ENCODE assay signal across 25 cellular contexts in the genomic region with DNA sequence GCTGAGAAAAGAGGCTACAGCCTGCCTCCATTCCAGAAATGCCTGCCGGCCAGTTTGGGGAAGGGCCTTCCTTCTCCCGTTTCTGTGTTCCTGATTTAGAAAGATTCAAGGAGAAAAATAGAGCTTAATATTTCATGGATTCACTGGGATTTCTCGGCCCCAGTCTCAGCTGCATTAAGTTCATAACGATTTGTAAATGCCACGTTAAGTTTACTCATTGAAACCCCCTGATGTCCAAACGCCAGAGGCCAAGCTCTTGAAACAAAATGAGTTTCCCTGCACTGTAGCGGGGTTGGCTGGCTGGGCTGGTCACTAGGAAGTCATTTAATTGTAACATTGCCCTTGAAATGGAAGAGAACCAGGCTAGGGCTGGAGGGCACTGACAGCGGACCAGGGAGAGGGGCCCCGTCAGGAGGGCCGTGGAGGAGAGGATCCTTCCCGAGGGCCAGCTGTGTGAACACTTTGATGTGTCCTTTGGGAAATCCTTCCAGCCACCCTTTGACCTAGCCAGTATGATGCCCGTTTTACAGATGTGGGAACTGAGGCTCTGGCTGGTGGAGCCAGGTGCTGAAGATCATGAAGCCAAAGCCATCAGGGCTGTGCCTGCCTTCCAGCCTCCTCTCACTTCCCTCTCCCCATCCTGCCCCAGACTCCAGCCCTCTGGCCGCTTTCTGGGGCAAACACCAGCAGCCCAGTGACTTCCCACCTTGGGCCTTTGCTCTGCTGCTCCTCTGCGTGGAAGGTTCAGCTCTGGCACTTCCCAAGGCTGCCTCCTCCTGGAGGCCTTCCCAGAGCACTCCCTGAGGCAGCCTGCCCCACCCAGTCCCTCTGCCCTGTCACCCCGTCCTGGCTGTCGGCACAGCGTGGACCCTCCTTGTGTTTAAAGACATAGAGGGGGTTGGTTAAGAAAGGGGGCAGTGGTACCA.
A peak's percentile ranks its signal among the peaks of the same experiment; 100 is the strongest.
DNase-seq lines count a peak whose midpoint lies in the region; ATAC-seq, FAIRE-seq and TF ChIP-seq lines count a peak whose summit lies in the region.
"Had no signal": no experiment of that assay in that cellular context is flagged by ENCODE, and none has a peak within 500 bp of the region (broad histone marks: within the 10 kb centered on the region; RNA-seq: fewer than 3 reads in every experiment).

No MANE protein-coding gene starts in this region.

- POLR2A ChIA-PET in MCF 10A (lab: Yijun Ruan, JAX) (interaction anchor here (0.5 kb wide), 1 partner anchor 324 kb away, joined by 3 read pairs; no protein-coding TSS in a partner anchor), K562 (lab: Yijun Ruan, JAX) (no interaction called here)

- H3K36me3 Mint-ChIP-seq in MCF 10A (ENCODE audit: insufficient read depth, unreplicated experiment) (peaks cover 24% of the 10 kb centered on the region), mesothelial cell of epicardium (peaks cover 20% of the 10 kb centered on the region)
- H3K36me3 Mint-ChIP-seq: activated CD8-positive, alpha-beta memory T cell treated with anti-CD3 and anti-CD28 coated beads, Interleukin-2, amount 10 ng/mL, durations not matched to agents 7 days and 5 days; activated naive CD8-positive, alpha-beta T cell had no signal

- in situ Hi-C loops in K562 (cut with MboI) = no loop called here

- H3K36me3 ChIP-seq in breast epithelium (no peaks in the 10 kb centered on the region), K562 (ENCODE audit: control insufficient read depth, insufficient read depth, low read length) (no peaks in the 10 kb centered on the region), thyroid gland (peaks cover 0 to 25% of the 10 kb centered on the region in 2 donors), BE2C (no peaks in the 10 kb centered on the region)

- no peak overlapping the region for H3K4me2 ChIP-seq in K562 (ENCODE audit: insufficient read depth, low read length)

- no peak for ATAC-seq in K562
- ATAC-seq: activated CD8-positive, alpha-beta memory T cell treated with anti-CD3 and anti-CD28 coated beads, Interleukin-2, amount 10 ng/mL, durations not matched to agents 7 days and 5 days; activated T-helper 17 cell treated with anti-CD3 and anti-CD28 coated beads, Interleukin-2, amount 50 U/mL, for 72 hours; naive thymus-derived CD4-positive, alpha-beta T cell had no signal

- H3K79me2 ChIP-seq in K562 (ENCODE audit: control insufficient read depth, insufficient read depth, low read length) = no peaks in the 10 kb centered on the region

- no peak overlapping the region for H2AFZ ChIP-seq in K562 (ENCODE audit: low read depth, low read length)

- intact Hi-C loops in breast epithelium (cut with DNase I; ENCODE audit: low total_unique reads) = no loop called here
- intact Hi-C loops in MCF 10A (cut with micrococcal nuclease) = no loop called here
- intact Hi-C loops in K562 (cut with micrococcal nuclease) = no loop called here
- intact Hi-C loops in thyroid gland (cut with DNase I) = no loop called here

- 38% methylated on average over 15 of the region's 17 CpGs for WGBS in K562 (ENCODE audit: insufficient coverage, low coverage, missing lambda C conversion rate)
- WGBS in thyroid gland, 2 donors = 76 to 84% methylated on average over 17 of the region's 17 CpGs

- no peak for TF ChIP-seq EP300 in K562 (IDR thresholded peaks at IDR 0.05; ENCODE audit: low read length)

- H3K4me1 ChIP-seq in breast epithelium (no peaks in the 10 kb centered on the region), K562 (replicated peaks in 1 of 2; ENCODE audit: control insufficient read depth in 2 of 2, insufficient read depth in 2 of 2, low read length in 2 of 2) (peaks cover 0 to 6% of the 10 kb centered on the region in 2 experiments; a peak in 2 of 5 replicates), thyroid gland (peaks cover 0 to 17% of the 10 kb centered on the region in 2 donors), BE2C (no peaks in the 10 kb centered on the region)
- H3K4me1 ChIP-seq: Peyer's patch, suprapubic skin had no signal

- no peak for TF ChIP-seq POLR2A in breast epithelium (IDR thresholded peaks at IDR 0.05)
- no peak for TF ChIP-seq POLR2A in K562 (conservative IDR thresholded peaks at IDR 0.05)
- TF ChIP-seq POLR2A in thyroid gland (IDR thresholded peaks at IDR 0.05) = no peak

- no peak for TF ChIP-seq RAD21 in K562 (CRISPR knock-in tag; conservative IDR thresholded peaks at IDR 0.05 in 1 of 2, IDR thresholded peaks at IDR 0.05 in 1 of 2)

- BruUV-seq in MCF 10A (replicated peaks; lab: Mats Ljungman, UMichigan) = no TSS peak
- no TSS peak for BruUV-seq in K562 (replicated peaks; lab: Mats Ljungman, UMichigan)

- no peaks in the 10 kb centered on the region for H3K27me3 Mint-ChIP-seq in MCF 10A (ENCODE audit: insufficient read depth, unreplicated experiment)
- H3K27me3 Mint-ChIP-seq in mesothelial cell of epicardium (ENCODE audit: low read depth) = no peaks in the 10 kb centered on the region
- H3K27me3 Mint-ChIP-seq: activated CD8-positive, alpha-beta memory T cell treated with anti-CD3 and anti-CD28 coated beads, Interleukin-2, amount 10 ng/mL, durations not matched to agents 7 days and 5 days; activated naive CD8-positive, alpha-beta T cell; activated T-helper 17 cell treated with anti-CD3 and anti-CD28 coated beads, Interleukin-2, amount 50 U/mL, for 72 hours; B cell; naive thymus-derived CD4-positive, alpha-beta T cell had no signal

- H3K9ac ChIP-seq in K562 (ENCODE audit: insufficient read depth in 1 of 2, low read depth in 2 of 2, low read length in 2 of 2) = no peak overlapping the region

- FAIRE-seq in K562 (lab: Jason Lieb, UNC) = no peak
- FAIRE-seq: GM19239 had no signal

- H3K9me3 ChIP-seq in breast epithelium (no peaks in the 10 kb centered on the region), K562 (replicated peaks; ENCODE audit: control insufficient read depth, insufficient read depth, low read depth, low read length) (no peaks in the 10 kb centered on the region; the same call in 1 of the 2 replicates), thyroid gland (no peaks in the 10 kb centered on the region), BE2C (no peaks in the 10 kb centered on the region)
- H3K9me3 ChIP-seq: MG63, Peyer's patch, suprapubic skin had no signal

- peak overlapping the region; percentile 26 to 68 for H3K27ac ChIP-seq in breast epithelium
- H3K27ac ChIP-seq in K562 (ENCODE audit: extremely low read depth, low read depth, low read length) = no peak overlapping the region
- peak overlapping the region; percentile 58 to 64 (median 62) for H3K27ac ChIP-seq in thyroid gland
- H3K27ac ChIP-seq: HL-60, Peyer's patch, suprapubic skin had no signal

- H3K9me1 ChIP-seq in K562 (ENCODE audit: control insufficient read depth, insufficient read depth, low read length) = no peaks in the 10 kb centered on the region

- DNase-seq in breast epithelium (ENCODE audit: low spot score in 2 of 2) = no peak
- no peak for DNase-seq in MCF 10A (ENCODE audit: unreplicated experiment)
- no peak for DNase-seq in K562 (ENCODE audit: extremely low read depth in 1 of 4, low spot score in 3 of 4)
- no peak for DNase-seq in mesothelial cell of epicardium (ENCODE audit: low spot score in 2 of 2, unreplicated experiment in 2 of 2)
- no peak for DNase-seq in thyroid gland
- no peak for DNase-seq in NCI-H2171 treated with DMSO at 0.1 percent for 48 hours (lab: John Stamatoyannopoulos, UW)
- DNase-seq in BE2C = no peak
- DNase-seq in NCI-H524 (lab: John Stamatoyannopoulos, UW) = no peak
- DNase-seq: activated CD4-positive, alpha-beta T cell treated with anti-CD3 and anti-CD28 coated beads for 48 hours; activated CD8-positive, alpha-beta memory T cell treated with anti-CD3 and anti-CD28 coated beads, Interleukin-2, amount 10 ng/mL, durations not matched to agents 7 days and 5 days; COR-L47; DND-41; effector memory CD4-positive, alpha-beta T cell; naive thymus-derived CD4-positive, alpha-beta T cell; NCI-H1417 treated with DMSO at 0.1 percent for 48 hours; NCI-H510A treated with DMSO at 0.1 percent for 48 hours had no signal

- H3K4me1 Mint-ChIP-seq in MCF 10A (ENCODE audit: insufficient read depth, unreplicated experiment) (no peaks in the 10 kb centered on the region), mesothelial cell of epicardium (peaks cover 10% of the 10 kb centered on the region)
- H3K4me1 Mint-ChIP-seq: activated CD8-positive, alpha-beta memory T cell treated with anti-CD3 and anti-CD28 coated beads, Interleukin-2, amount 10 ng/mL, durations not matched to agents 7 days and 5 days; activated T-helper 17 cell treated with anti-CD3 and anti-CD28 coated beads, Interleukin-2, amount 50 U/mL, for 72 hours; B cell; naive thymus-derived CD4-positive, alpha-beta T cell had no signal

- TF ChIP-seq CTCF in breast epithelium (IDR thresholded peaks at IDR 0.05) = no peak
- no peak for TF ChIP-seq CTCF in MCF 10A (IDR thresholded peaks at IDR 0.05; ENCODE audit: unreplicated experiment)
- no peak for TF ChIP-seq CTCF in K562 (IDR thresholded peaks at IDR 0.05 in 2 of 3, conservative IDR thresholded peaks at IDR 0.05 in 1 of 3; ENCODE audit: insufficient read depth in 2 of 3, low read depth in 1 of 3, low read length in 3 of 3)
- no peak for TF ChIP-seq CTCF in mesothelial cell of epicardium (IDR thresholded peaks at IDR 0.05; ENCODE audit: unreplicated experiment)
- TF ChIP-seq CTCF in thyroid gland (IDR thresholded peaks at IDR 0.05) = no peak
- TF ChIP-seq CTCF in BE2C (IDR thresholded peaks at IDR 0.05; ENCODE audit: low read depth, low read length) = no peak

- H3K4me3 Mint-ChIP-seq in MCF 10A (ENCODE audit: unreplicated experiment) = no peak overlapping the region
- no peak overlapping the region for H3K4me3 Mint-ChIP-seq in mesothelial cell of epicardium
- H3K4me3 Mint-ChIP-seq: activated CD8-positive, alpha-beta memory T cell treated with anti-CD3 and anti-CD28 coated beads, Interleukin-2, amount 10 ng/mL, durations not matched to agents 7 days and 5 days; activated naive CD8-positive, alpha-beta T cell; activated T-helper 17 cell treated with anti-CD3 and anti-CD28 coated beads, Interleukin-2, amount 50 U/mL, for 72 hours; B cell; naive thymus-derived CD4-positive, alpha-beta T cell; T-helper 1 cell treated with Interleukin-12 subunit alpha and Interleukin-12 subunit beta and Interleukin-4 antibody, amounts not matched to agents 30 μg/mL and 1 μg/mL, for 36 hours had no signal

- no peak overlapping the region for H3K27ac Mint-ChIP-seq in MCF 10A (ENCODE audit: low read depth, unreplicated experiment)
- peak overlapping the region; percentile 86 for H3K27ac Mint-ChIP-seq in mesothelial cell of epicardium
- H3K27ac Mint-ChIP-seq: activated CD8-positive, alpha-beta memory T cell treated with anti-CD3 and anti-CD28 coated beads, Interleukin-2, amount 10 ng/mL, durations not matched to agents 7 days and 5 days; activated naive CD8-positive, alpha-beta T cell; activated T-helper 17 cell treated with anti-CD3 and anti-CD28 coated beads, Interleukin-2, amount 50 U/mL, for 72 hours; B cell; naive thymus-derived CD4-positive, alpha-beta T cell; T-helper 1 cell treated with Interleukin-12 subunit alpha and Interleukin-12 subunit beta and Interleukin-4 antibody, amounts not matched to agents 30 μg/mL and 1 μg/mL, for 36 hours had no signal

- H3K4me3 ChIP-seq in breast epithelium (no peak overlapping the region), K562 (no peak overlapping the region), thyroid gland (replicated peaks in 1 of 3) (no peak overlapping the region), BE2C (ENCODE audit: low read depth, low read length) (no peak overlapping the region)
- H3K4me3 ChIP-seq: MG63, Peyer's patch, suprapubic skin had no signal

- H3K9me3 Mint-ChIP-seq in MCF 10A (ENCODE audit: unreplicated experiment) (no peaks in the 10 kb centered on the region), mesothelial cell of epicardium (peaks cover 2% of the 10 kb centered on the region)
- H3K9me3 Mint-ChIP-seq: activated T-helper 17 cell treated with anti-CD3 and anti-CD28 coated beads, Interleukin-2, amount 50 U/mL, for 72 hours; naive thymus-derived CD4-positive, alpha-beta T cell; T-helper 1 cell treated with Interleukin-12 subunit alpha and Interleukin-12 subunit beta and Interleukin-4 antibody, amounts not matched to agents 30 μg/mL and 1 μg/mL, for 36 hours had no signal

- H4K20me1 ChIP-seq in K562 (replicated peaks; ENCODE audit: control insufficient read depth, insufficient read depth, low read length) = no peaks in the 10 kb centered on the region; the same call in 1 of the 2 replicates

- H3K27me3 ChIP-seq in breast epithelium (no peaks in the 10 kb centered on the region), K562 (ENCODE audit: control insufficient read depth in 2 of 2, insufficient read depth in 2 of 2, low read length in 2 of 2) (peaks cover 0 to 13% of the 10 kb centered on the region in 2 experiments; a peak in 2 of 5 replicates), thyroid gland (no peaks in the 10 kb centered on the region), BE2C (no peaks in the 10 kb centered on the region)
- H3K27me3 ChIP-seq: MG63, Peyer's patch, suprapubic skin had no signal

- CTCF ChIA-PET in MCF 10A (lab: Yijun Ruan, JAX) = interaction anchor here (0.7 to 1.2 kb wide), 2 partner anchors 260 to 1553 kb away, joined by 3 read pairs; no protein-coding TSS in a partner anchor
- CTCF ChIA-PET in K562 (lab: Yijun Ruan, JAX; ENCODE audit: low intra/inter-chr PET ratio) = no interaction called here
